ENCODE assay signal across 20 cellular contexts in the genomic region with DNA sequence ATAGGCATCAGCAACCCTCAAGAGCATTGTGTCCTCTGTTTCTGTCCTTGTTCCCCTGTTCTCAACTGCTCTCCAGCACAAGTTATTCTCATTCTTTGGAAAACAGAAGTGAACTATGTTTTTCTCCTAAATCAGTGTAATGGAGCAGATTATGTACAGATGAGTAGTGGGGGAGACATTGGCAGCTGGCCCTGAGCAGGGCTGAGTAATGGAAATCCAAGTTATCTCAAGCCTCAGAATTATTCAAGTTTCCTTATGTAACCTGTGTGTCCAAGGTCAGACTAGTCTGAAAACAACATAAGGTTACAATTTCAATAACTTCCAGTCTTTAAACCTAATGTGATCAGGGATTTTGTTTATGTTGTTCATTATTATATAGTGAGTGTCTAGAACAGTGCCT.
"Had no signal": no experiment of that assay in that cellular context is flagged by ENCODE, and none has a peak within 500 bp of the region (broad histone marks: within the 10 kb centered on the region; RNA-seq: fewer than 3 reads in every experiment).

No MANE protein-coding gene starts in this region.

- H3K4me3 ChIP-seq: adrenal gland, colonic mucosa, lower lobe of right lung, spleen, tibial artery had no signal

- H3K27ac ChIP-seq: adrenal gland, colonic mucosa, foreskin keratinocyte, lower lobe of right lung, tibial artery had no signal

- DNase-seq: activated CD4-positive, alpha-beta T cell treated with anti-CD3 and anti-CD28 coated beads, Interleukin-2, amount 10 ng/mL, durations not matched to agents 24 days and 14 days; activated CD8-positive, alpha-beta memory T cell treated with anti-CD3 and anti-CD28 coated beads, Interleukin-2, amount 50 U/mL, for 4 hours; activated naive CD4-positive, alpha-beta T cell treated with anti-CD3 and anti-CD28 coated beads for 36 hours; activated T-cell treated with anti-CD3 and anti-CD28 coated beads, Interleukin-2, amount 50 U/mL, for 4 hours; adrenal gland; caudate nucleus; colonic mucosa; foreskin keratinocyte; hippocampal formation; islet precursor cell; lower lobe of right lung; posterior cingulate gyrus; spleen; stimulated activated naive CD4-positive, alpha-beta T cell treated with Interleukin-2 at 50 U/mL for 16 hours; substantia nigra; T-helper 1 cell; T-helper 9 cell; tibial artery had no signal

- H3K27me3 ChIP-seq: adrenal gland, colonic mucosa, foreskin keratinocyte, spleen, tibial artery had no signal

- ATAC-seq: activated T-cell treated with anti-CD3 and anti-CD28 coated beads, Interleukin-2, amount 50 U/mL, for 4 hours; esophagus mucosa; foreskin keratinocyte; lower lobe of right lung; SK-N-SH treated with all-trans-retinoic acid at 6 μM for 48 hours had no signal

- H3K9me3 ChIP-seq: adrenal gland, colonic mucosa, lower lobe of right lung, spleen, tibial artery had no signal

- H3K36me3 ChIP-seq: adrenal gland, colonic mucosa, lower lobe of right lung, spleen, tibial artery had no signal

- H3K4me1 ChIP-seq: adrenal gland, tibial artery had no signal
